Comparison of ENCODE assay signal across 8 cellular contexts in genomic region chr1:153922838-153923652, GRCh38. TPM values are rescaled to one million over a fixed set of nuclear protein-coding genes. Genes with fewer than 3 reads are reported as not detected.
DNase-seq lines count a peak whose midpoint lies in the region; ATAC-seq and TF ChIP-seq lines count a peak whose summit lies in the region.

Gene GATAD2B (minus strand): TSS chr1:153922972. CDS start chr1:153828347, 94,625 bp downstream.

- peak within 1 kb of the TSS; percentile 96 for H3K27ac Mint-ChIP-seq in WTC11

- peaks cover 36 to 58% (median 51%) of the 10 kb centered on the region in 6 donors for H3K4me1 ChIP-seq in spleen

- H3K27me3 ChIP-seq in AG04450 (ENCODE audit: control insufficient read depth, insufficient read depth, low read length) (no peaks in the 10 kb centered on the region), spleen (replicated peaks in 1 of 7) (no peaks in the 10 kb centered on the region)

- POLR2A ChIA-PET in AG04450 (lab: Yijun Ruan, JAX) (interaction anchor here (0.6 to 1.4 kb wide), 9 partner anchors 18 to 342 kb away, joined by 3 to 4 read pairs (median 3); partner anchors contain the start of genes DENND4B, JTB and RPS27), WTC11 (lab: Charles Lee) (interaction anchor here (0.6 to 2.3 kb wide), 11 partner anchors 23 to 130 kb away, joined by 3 to 24 read pairs (median 4); partner anchors contain the start of genes CREB3L4, DENND4B, JTB and RPS27)

- peaks cover 26% of the 10 kb centered on the region for H3K4me1 Mint-ChIP-seq in WTC11

- CTCF ChIA-PET in AG04450 (lab: Charles Lee) (interaction anchor here (0.6 to 1.6 kb wide), 4 partner anchors 12 to 296 kb away, joined by 3 to 7 read pairs (median 4); partner anchors contain the start of genes RAB13 and S100A13), WTC11 (lab: Charles Lee) (interaction anchor here (0.6 to 3.1 kb wide), 18 partner anchors 18 to 412 kb away, joined by 3 to 24 read pairs (median 3); partner anchors contain the start of genes DENND4B, RAB13 and SLC39A1)

- peaks cover 0 to 13% (median 2%) of the 10 kb centered on the region in 6 donors for H3K36me3 ChIP-seq in spleen

- peak within 1 kb of the TSS; percentile 68 for H3K27ac ChIP-seq in AG04450 (ENCODE audit: low read depth, low read length)
- H3K27ac ChIP-seq in caudate nucleus (ENCODE audit: low read depth, low read length): peak within 1 kb of the TSS; percentile 95
- H3K27ac ChIP-seq in spleen: peak within 1 kb of the TSS; percentile 88 to 97 (median 94)

- no peak for TF ChIP-seq POLR2A in spleen (IDR thresholded peaks at IDR 0.05)

- intact Hi-C loops in spleen (cut with DNase I; ENCODE audit: low total_unique reads): no loop called here

- WGBS in spleen, 5 donors: 0 to 1% (median 0%) methylated on average over 43 to 61 of the region's 61 CpGs

- no peaks in the 10 kb centered on the region for H3K9me3 Mint-ChIP-seq in WTC11

- no peaks in the 10 kb centered on the region for H3K9me3 ChIP-seq in AG04450 (ENCODE audit: control insufficient read depth, insufficient read depth, low read length)
- H3K9me3 ChIP-seq in spleen: no peaks in the 10 kb centered on the region

- ATAC-seq in GM18909 (IDR thresholded peaks at IDR 0.05; ENCODE audit: poor library complexity, unreplicated experiment): peak; percentile 92
- ATAC-seq in HG03175 (IDR thresholded peaks at IDR 0.05; ENCODE audit: unreplicated experiment): peak; percentile 93
- peak; percentile 97 for ATAC-seq in WTC11

- H3K4me3 Mint-ChIP-seq in WTC11: peak within 1 kb of the TSS; percentile 96

- DNase-seq in AG04450 (ENCODE audit: low read depth, low spot score): peak; percentile 100
- peak; percentile 100 for DNase-seq in NCI-H226
- DNase-seq in WTC11 (ENCODE audit: low spot score): peak; percentile 99
- DNase-seq in caudate nucleus (lab: John Stamatoyannopoulos, UW): peak; percentile 88 to 100 (median 98)
- peak; percentile 99 for DNase-seq in inferior parietal cortex (ENCODE audit: extremely low spot score)
- DNase-seq in spleen: peak; percentile 99

- no peak for TF ChIP-seq CTCF in AG04450 (IDR thresholded peaks at IDR 0.05; ENCODE audit: low read depth, low read length)
- no peak for TF ChIP-seq CTCF in WTC11 (IDR thresholded peaks at IDR 0.05)
- peak in 3 of 11 experiments; percentile 19 to 50 (median 40) for TF ChIP-seq CTCF in spleen (IDR thresholded peaks at IDR 0.05 in 8 of 11, conservative IDR thresholded peaks at IDR 0.05 in 3 of 11)

- H3K4me3 ChIP-seq in AG04450 (ENCODE audit: low read depth, low read length): peak within 1 kb of the TSS; percentile 91
- H3K4me3 ChIP-seq in spleen: peak within 1 kb of the TSS; percentile 67 to 97 (median 84)

- H3K36me3 Mint-ChIP-seq in WTC11: no peaks in the 10 kb centered on the region

- no peaks in the 10 kb centered on the region for H3K27me3 Mint-ChIP-seq in WTC11 (ENCODE audit: low read depth)

TF ChIP-seq in WTC11, 78 proteins besides CTCF, POLR2A, EP300 and RAD21 (continues in another document):
- TF ChIP-seq STAT6 (CRISPR knock-in tag; conservative IDR thresholded peaks at IDR 0.05; ENCODE audit: low read depth): no peak
- TF ChIP-seq ESRRA (CRISPR knock-in tag; IDR thresholded peaks at IDR 0.05; ENCODE audit: borderline replicate concordance): no peak
- TF ChIP-seq ZNF317 (CRISPR knock-in tag; IDR thresholded peaks at IDR 0.05; ENCODE audit: borderline replicate concordance, low read depth): no peak
- no peak for TF ChIP-seq GRHL2 (CRISPR knock-in tag; IDR thresholded peaks at IDR 0.05; ENCODE audit: insufficient replicate concordance, severe bottlenecking)
- no peak for TF ChIP-seq CDX4 (CRISPR knock-in tag; IDR thresholded peaks at IDR 0.05; ENCODE audit: borderline replicate concordance)
- no peak for TF ChIP-seq NR1H2 (CRISPR knock-in tag; IDR thresholded peaks at IDR 0.05)
- TF ChIP-seq CREB1 (CRISPR knock-in tag; IDR thresholded peaks at IDR 0.05): no peak
- no peak for TF ChIP-seq USF2 (CRISPR knock-in tag; IDR thresholded peaks at IDR 0.05)
- no peak for TF ChIP-seq ZBTB21 (CRISPR knock-in tag; IDR thresholded peaks at IDR 0.05; ENCODE audit: borderline replicate concordance)
- TF ChIP-seq NFYB (CRISPR knock-in tag; conservative IDR thresholded peaks at IDR 0.05; ENCODE audit: low read depth): peak; percentile 98
- TF ChIP-seq ZNF281 (CRISPR knock-in tag; IDR thresholded peaks at IDR 0.05): peak; percentile 53; the same call in 1 of the 2 replicates
- peak; percentile 64; the same call in 1 of the 2 replicates for TF ChIP-seq ZNF232 (CRISPR knock-in tag; IDR thresholded peaks at IDR 0.05)
- TF ChIP-seq ZNF219 (CRISPR knock-in tag; IDR thresholded peaks at IDR 0.05; ENCODE audit: borderline replicate concordance): no peak
- TF ChIP-seq GABPB1 (CRISPR knock-in tag; IDR thresholded peaks at IDR 0.05): 0 out of 2 replicates have a peak, but pooled peaks have one; percentile 29

RNA-seq across cellular contexts. Expression of gene GATAD2B, which starts in this region (rescaled TPM):
- polyA plus RNA-seq in AG04450 (2011; rRNA removed) (4.8 and 6.8 TPM in 2 replicates), spleen (1 to 10 TPM; 3.7 to 7.1 (median 3.9) TPM)
- 22.1 and 23.0 TPM in 2 replicates for polyA minus RNA-seq in AG04450 (2011; rRNA and poly(A)+ RNA removed)
- total RNA-seq in WTC11 (2021) (42.1 to 46.9 TPM (median 44.5 TPM) in 3 replicates), spleen (10 to 100 TPM; 44.2 to 68.1 (median 60.4) TPM)

Comparison
In these comparisons a context has a peak if more than half of its experiments do, and no peak if none do; other contexts are left out.
1. Peak in every context shown above with its lines: DNase-seq, ATAC-seq, H3K4me3 ChIP-seq and H3K27ac ChIP-seq.